In genomic region chr2:11152591-11152990, GRCh38 we compare ENCODE assay signal across 30 cellular contexts.
"Had no signal": no experiment of that assay in that cellular context is flagged by ENCODE, and none has a peak within 500 bp of the region (broad histone marks: within the 10 kb centered on the region; RNA-seq: fewer than 3 reads in every experiment).

No MANE protein-coding gene starts in this region.

- H3K4me1 ChIP-seq: foreskin keratinocyte had no signal

- H3K27ac ChIP-seq: brain microvascular endothelial cell, coronary artery, esophagus muscularis mucosa, foreskin keratinocyte, gastrocnemius medialis had no signal

- H3K9me3 Mint-ChIP-seq: activated CD4-positive, alpha-beta memory T cell treated with anti-CD3 and anti-CD28 coated beads, Interleukin-2, amount 10 ng/mL, durations not matched to agents 7 days and 5 days; activated CD4-positive, alpha-beta T cell treated with anti-CD3 and anti-CD28 coated beads, Interleukin-2, amount 10 ng/mL, durations not matched to agents 7 days and 5 days; activated T-cell treated with anti-CD3 and anti-CD28 coated beads, Interleukin-2, amount 50 U/mL, for 24 hours; activated T-cell treated with anti-CD3 and anti-CD28 coated beads, Interleukin-2, amount 50 U/mL, for 72 hours; central memory CD8-positive, alpha-beta T cell; effector memory CD8-positive, alpha-beta T cell had no signal

- H3K9me3 ChIP-seq: esophagus muscularis mucosa, gastrocnemius medialis had no signal

- H3K27me3 ChIP-seq: brain microvascular endothelial cell, esophagus muscularis mucosa, gastrocnemius medialis had no signal

- H3K4me3 Mint-ChIP-seq: activated CD4-positive, alpha-beta memory T cell treated with anti-CD3 and anti-CD28 coated beads, Interleukin-2, amount 10 ng/mL, durations not matched to agents 7 days and 5 days; activated CD4-positive, alpha-beta T cell treated with anti-CD3 and anti-CD28 coated beads for 36 hours; activated CD4-positive, alpha-beta T cell treated with anti-CD3 and anti-CD28 coated beads, Interleukin-2, amount 10 ng/mL, durations not matched to agents 7 days and 5 days; activated naive CD8-positive, alpha-beta T cell; activated T-cell treated with anti-CD3 and anti-CD28 coated beads, Interleukin-2, amount 50 U/mL, for 24 hours; activated T-cell treated with anti-CD3 and anti-CD28 coated beads, Interleukin-2, amount 50 U/mL, for 72 hours; central memory CD8-positive, alpha-beta T cell; effector memory CD8-positive, alpha-beta T cell had no signal

- DNase-seq: activated CD4-positive, alpha-beta memory T cell treated with anti-CD3 and anti-CD28 coated beads, Interleukin-2, amount 10 ng/mL, durations not matched to agents 7 days and 5 days; activated CD4-positive, alpha-beta T cell treated with anti-CD3 and anti-CD28 coated beads for 36 hours; activated CD4-positive, alpha-beta T cell treated with anti-CD3 and anti-CD28 coated beads, Interleukin-2, amount 10 ng/mL, durations not matched to agents 7 days and 5 days; activated CD4-positive, alpha-beta T cell treated with anti-CD3 and anti-CD28 coated beads, Interleukin-2, amount 50 U/mL, for 4 hours; activated CD4-positive, CD25-positive, alpha-beta regulatory T cell; activated CD4-positive, CD25-positive, alpha-beta regulatory T cell treated with anti-CD3 and anti-CD28 coated beads, Interleukin-2, amount 50 U/mL, for 72 hours; activated CD8-positive, alpha-beta memory T cell treated with anti-CD3 and anti-CD28 coated beads, Interleukin-2, amount 50 U/mL, for 48 hours; activated gamma-delta T cell; activated naive CD4-positive, alpha-beta T cell treated with anti-CD3 and anti-CD28 coated beads, Interleukin-2, amount 50 U/mL, for 16 hours; activated naive CD4-positive, alpha-beta T cell treated with Interleukin-2 at 50 U/mL for 16 hours; activated T-cell treated with anti-CD3 and anti-CD28 coated beads for 4 hours; activated T-cell treated with anti-CD3 and anti-CD28 coated beads, Interleukin-2, amount 50 U/mL, for 24 hours; activated T-cell treated with anti-CD3 and anti-CD28 coated beads, Interleukin-2, amount 50 U/mL, for 72 hours; amniotic stem cell; anterior cingulate cortex; brain microvascular endothelial cell; dermis blood vessel endothelial cell; effector CD4-positive, alpha-beta T cell; effector memory CD8-positive, alpha-beta T cell; erythroblast; foreskin keratinocyte; gastrocnemius medialis; glutamatergic neuron; T-helper 2 cell had no signal

- H3K36me3 ChIP-seq: brain microvascular endothelial cell, esophagus muscularis mucosa, gastrocnemius medialis had no signal

- H3K27ac Mint-ChIP-seq: activated CD4-positive, alpha-beta memory T cell treated with anti-CD3 and anti-CD28 coated beads, Interleukin-2, amount 10 ng/mL, durations not matched to agents 7 days and 5 days; activated CD4-positive, alpha-beta T cell treated with anti-CD3 and anti-CD28 coated beads for 36 hours; activated CD4-positive, alpha-beta T cell treated with anti-CD3 and anti-CD28 coated beads, Interleukin-2, amount 10 ng/mL, durations not matched to agents 7 days and 5 days; activated naive CD8-positive, alpha-beta T cell; activated T-cell treated with anti-CD3 and anti-CD28 coated beads, Interleukin-2, amount 50 U/mL, for 24 hours; activated T-cell treated with anti-CD3 and anti-CD28 coated beads, Interleukin-2, amount 50 U/mL, for 72 hours; effector memory CD8-positive, alpha-beta T cell had no signal

- H3K27me3 Mint-ChIP-seq: activated CD4-positive, alpha-beta T cell treated with anti-CD3 and anti-CD28 coated beads for 36 hours; activated naive CD8-positive, alpha-beta T cell; activated T-cell treated with anti-CD3 and anti-CD28 coated beads, Interleukin-2, amount 50 U/mL, for 24 hours; central memory CD8-positive, alpha-beta T cell; effector memory CD8-positive, alpha-beta T cell had no signal

- H3K36me3 Mint-ChIP-seq: activated naive CD8-positive, alpha-beta T cell had no signal

- H3K4me3 ChIP-seq: coronary artery, esophagus muscularis mucosa, gastrocnemius medialis had no signal

- FAIRE-seq: astrocyte, bronchial epithelial cell had no signal
